ENCODE assay signal across 11 cellular contexts in the genomic region with DNA sequence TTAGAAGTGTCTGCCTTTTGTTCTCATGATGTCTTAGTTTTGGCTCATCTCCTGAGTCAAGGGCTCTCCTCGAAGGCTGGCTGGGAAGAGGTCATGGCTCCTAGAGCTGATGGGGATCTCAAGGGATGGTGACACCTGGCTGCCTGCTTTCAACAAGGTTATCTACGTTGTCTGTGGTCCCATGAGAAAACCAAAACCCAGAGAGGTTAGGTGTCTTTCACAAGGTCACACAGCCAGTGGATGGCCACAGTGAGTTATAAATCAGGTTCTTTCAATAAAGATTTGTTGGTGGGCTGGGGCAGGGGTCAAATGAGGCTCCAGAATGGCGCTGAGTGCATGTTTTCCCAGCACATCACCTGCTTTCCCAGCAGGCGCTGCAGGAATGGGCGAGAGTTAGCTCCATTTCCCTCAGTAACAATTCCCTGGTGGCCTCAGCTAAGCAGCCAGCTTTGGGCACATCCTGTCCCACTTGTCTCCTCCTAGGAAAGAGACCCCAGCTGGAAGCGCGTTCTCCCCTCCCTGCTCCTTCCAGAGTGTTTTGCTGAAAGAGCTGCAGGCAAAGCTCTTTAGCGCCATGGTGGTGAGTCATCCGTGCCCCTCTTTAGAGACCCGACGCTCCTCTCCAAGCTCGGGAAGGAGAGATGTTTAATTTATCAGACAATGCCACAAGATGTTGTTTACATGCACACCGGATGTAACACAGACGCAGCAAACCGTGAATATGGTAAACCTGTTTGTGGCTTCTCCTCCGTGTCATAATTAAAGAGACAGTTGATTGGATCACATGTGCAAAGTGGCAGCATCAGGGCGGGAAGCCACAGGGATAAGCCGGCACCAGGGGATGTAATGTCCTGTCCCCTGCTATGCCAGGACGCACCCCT.
DNase-seq lines count a peak whose midpoint lies in the region; ATAC-seq and TF ChIP-seq lines count a peak whose summit lies in the region.
"Had no signal": no experiment of that assay in that cellular context is flagged by ENCODE, and none has a peak within 500 bp of the region (broad histone marks: within the 10 kb centered on the region; RNA-seq: fewer than 3 reads in every experiment).

No MANE protein-coding gene starts in this region.

- H3K36me3 ChIP-seq in BLaER1 treated with 17β-estradiol and CSF1 and Interleukin-3, amounts not matched to agents 10 nM and 100 nM, result no peaks in the 10 kb centered on the region
- H3K36me3 ChIP-seq in HUES6 (ENCODE audit: control insufficient read depth, insufficient read depth, low read length) (no peaks in the 10 kb centered on the region), vagina (no peaks in the 10 kb centered on the region)
- H3K36me3 ChIP-seq: cardiac muscle cell, heart right ventricle had no signal

- no peak for TF ChIP-seq CTCF in vagina (IDR thresholded peaks at IDR 0.05)

- peak overlapping the region in 1 of 10 experiments; percentile 3; a peak in 1 of 20 replicates for H3K4me3 ChIP-seq in BLaER1 treated with 17β-estradiol and CSF1 and Interleukin-3, amounts not matched to agents 10 nM and 100 nM
- peak overlapping the region; percentile 24 for H3K4me3 ChIP-seq in HUES6 (ENCODE audit: low read depth, low read length)
- no peak overlapping the region for H3K4me3 ChIP-seq in vagina
- H3K4me3 ChIP-seq: cardiac muscle cell, heart right ventricle had no signal

- no peaks in the 10 kb centered on the region for H3K9me3 ChIP-seq in BLaER1 treated with 17β-estradiol and CSF1 and Interleukin-3, amounts not matched to agents 10 nM and 100 nM (replicated peaks in 1 of 11)
- H3K9me3 ChIP-seq in HUES6 (ENCODE audit: control insufficient read depth, insufficient read depth, low read depth, low read length) (no peaks in the 10 kb centered on the region), vagina (no peaks in the 10 kb centered on the region)
- H3K9me3 ChIP-seq: heart right ventricle had no signal

- ATAC-seq in HG02938 (IDR thresholded peaks at IDR 0.05; ENCODE audit: unreplicated experiment) (no peak), GM19467 (IDR thresholded peaks at IDR 0.05; ENCODE audit: unreplicated experiment) (no peak)

- 0 out of 22 replicates have a peak overlapping the region, but pooled peaks of 1 of the 11 experiments have one; percentile 22 for H3K27ac ChIP-seq in BLaER1 treated with 17β-estradiol and CSF1 and Interleukin-3, amounts not matched to agents 10 nM and 100 nM
- H3K27ac ChIP-seq in HUES6 (ENCODE audit: low read depth, low read length), result no peak overlapping the region
- H3K27ac ChIP-seq in vagina, result no peak overlapping the region
- H3K27ac ChIP-seq: cardiac muscle cell, heart right ventricle had no signal

- peaks cover 10 to 29% (median 20%) of the 10 kb centered on the region in 10 experiments for H3K4me1 ChIP-seq in BLaER1 treated with 17β-estradiol and CSF1 and Interleukin-3, amounts not matched to agents 10 nM and 100 nM
- H3K4me1 ChIP-seq in HUES6 (ENCODE audit: control insufficient read depth, insufficient read depth, low read length) (peaks cover 14% of the 10 kb centered on the region), vagina (no peaks in the 10 kb centered on the region)

- peak; percentile 3 for DNase-seq in RPMI7951 (ENCODE audit: low read depth)
- DNase-seq in iPS DF 4.7 (ENCODE audit: extremely low read depth, low spot score), result peak; percentile 36
- no peak for DNase-seq in vagina (ENCODE audit: extremely low spot score in 2 of 2)
- no peak for DNase-seq in SKM-1 treated with dmso at 0.1 percent for 144 hours (lab: John Stamatoyannopoulos, UW; ENCODE audit: unreplicated experiment)
- DNase-seq: NCI-H2081 treated with DMSO at 0.1 percent for 48 hours had no signal

- peak overlapping the region; percentile 68 to 85 (median 76) for H3K4me2 ChIP-seq in BLaER1 treated with 17β-estradiol and CSF1 and Interleukin-3, amounts not matched to agents 10 nM and 100 nM

- H3K27me3 ChIP-seq in BLaER1 treated with 17β-estradiol and CSF1 and Interleukin-3, amounts not matched to agents 10 nM and 100 nM, result no peaks in the 10 kb centered on the region
- H3K27me3 ChIP-seq in HUES6 (ENCODE audit: control insufficient read depth, insufficient read depth, low read length) (peaks cover 3% of the 10 kb centered on the region; the same call in 1 of the 2 replicates), vagina (no peaks in the 10 kb centered on the region)

- intact Hi-C loops in vagina (cut with DNase I), result no loop called here

- H4K20me1 ChIP-seq in BLaER1 treated with 17β-estradiol and CSF1 and Interleukin-3, amounts not matched to agents 10 nM and 100 nM, result peaks cover 0 to 63% (median 0%) of the 10 kb centered on the region in 11 experiments; a peak in 5 of 22 replicates

- no peak for TF ChIP-seq POLR2A in vagina (IDR thresholded peaks at IDR 0.05)

- no peak overlapping the region for H3K9ac ChIP-seq in BLaER1 treated with 17β-estradiol and CSF1 and Interleukin-3, amounts not matched to agents 10 nM and 100 nM
- peak overlapping the region; percentile 36 for H3K9ac ChIP-seq in HUES6 (ENCODE audit: low read length)

Comparison
In these comparisons a context has a peak if more than half of its experiments do, and no peak if none do; other contexts are left out.
1. DNase-seq: peak in RPMI7951 (single experiment) and iPS DF 4.7 (single experiment); none in vagina (0 of 2) and SKM-1 treated with dmso at 0.1 percent for 144 hours (single experiment).